9 cellular contexts compared by ENCODE assay signal in the genomic region with DNA sequence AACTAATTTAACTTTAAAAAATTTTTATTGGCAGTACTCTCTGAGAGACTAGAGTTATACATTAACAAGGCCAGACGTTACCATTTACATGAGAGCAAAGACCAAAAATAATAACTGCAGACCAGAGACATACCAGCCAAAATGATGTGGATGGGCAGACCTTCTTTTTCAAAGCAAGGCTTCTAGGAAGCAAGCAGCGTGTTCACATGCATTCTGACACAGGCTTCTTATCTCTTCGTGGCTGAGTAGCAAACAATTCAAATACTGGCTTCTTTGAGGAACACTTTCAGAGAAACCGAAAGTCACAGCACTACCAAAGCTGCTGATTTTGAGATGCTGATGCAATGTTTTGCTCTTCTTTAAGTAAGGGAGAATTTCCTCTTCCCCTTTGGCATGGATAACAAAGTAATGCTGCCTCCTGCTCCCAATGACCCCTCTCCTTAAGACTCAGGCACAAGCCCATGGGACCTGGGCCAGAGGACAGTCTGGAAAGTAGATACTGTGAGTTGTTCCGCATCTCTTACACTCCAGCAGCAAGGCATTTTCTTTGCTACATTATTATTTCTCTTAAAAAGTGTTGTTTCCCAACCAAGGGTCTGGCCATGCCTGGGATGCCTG.
A peak's percentile ranks its signal among the peaks of the same experiment; 100 is the strongest.
DNase-seq lines count a peak whose midpoint lies in the region; ATAC-seq, FAIRE-seq and TF ChIP-seq lines count a peak whose summit lies in the region.
"Had no signal": no experiment of that assay in that cellular context is flagged by ENCODE, and none has a peak within 500 bp of the region (broad histone marks: within the 10 kb centered on the region; RNA-seq: fewer than 3 reads in every experiment).

No MANE protein-coding gene starts in this region.

- peak overlapping the region in 3 of 10 donors; percentile 44 to 52 (median 52) for H3K4me3 Mint-ChIP-seq in naive thymus-derived CD4-positive, alpha-beta T cell
- no peak overlapping the region for H3K4me3 Mint-ChIP-seq in CD4-positive, alpha-beta T cell
- H3K4me3 Mint-ChIP-seq: immature natural killer cell had no signal

- WGBS in pancreas, 2 donors: 18 to 23% methylated on average over 5 of the region's 5 CpGs

- POLR2A ChIA-PET in naive thymus-derived CD4-positive, alpha-beta T cell (lab: Charles Lee): no interaction called here
- POLR2A ChIA-PET in CD4-positive, alpha-beta T cell (lab: Charles Lee): no interaction called here

- H3K27ac ChIP-seq in HL-60 (replicated peaks): no peak overlapping the region
- peak overlapping the region in 1 of 4 donors; percentile 9 for H3K27ac ChIP-seq in pancreas
- H3K27ac ChIP-seq in naive thymus-derived CD4-positive, alpha-beta T cell (ENCODE audit: low read depth, low read length): no peak overlapping the region
- H3K27ac ChIP-seq in CD4-positive, alpha-beta T cell (ENCODE audit: low read depth, low read length): no peak overlapping the region

- H3K36me3 Mint-ChIP-seq in naive thymus-derived CD4-positive, alpha-beta T cell: no peaks in the 10 kb centered on the region
- no peaks in the 10 kb centered on the region for H3K36me3 Mint-ChIP-seq in CD4-positive, alpha-beta T cell (ENCODE audit: low read depth)
- H3K36me3 Mint-ChIP-seq: immature natural killer cell had no signal

- TF ChIP-seq CTCF in HL-60 (IDR thresholded peaks at IDR 0.05; ENCODE audit: insufficient read depth, low read length) (no peak), pancreas (IDR thresholded peaks at IDR 0.05) (no peak)
- TF ChIP-seq CTCF in CD4-positive, alpha-beta T cell (IDR thresholded peaks at IDR 0.05): no peak

- intact Hi-C loops in pancreas (cut with DNase I): no loop called here
- intact Hi-C loops in naive thymus-derived CD4-positive, alpha-beta T cell (cut with micrococcal nuclease): no loop called here
- intact Hi-C loops in CD4-positive, alpha-beta T cell (cut with DNase I, micrococcal nuclease): no loop called here

- FAIRE-seq in pancreas (lab: Jason Lieb, UNC): no peak

- CTCF ChIA-PET in naive thymus-derived CD4-positive, alpha-beta T cell (lab: Charles Lee): no interaction called here
- CTCF ChIA-PET in CD4-positive, alpha-beta T cell (lab: Charles Lee): no interaction called here

- no peaks in the 10 kb centered on the region for H3K9me3 Mint-ChIP-seq in naive thymus-derived CD4-positive, alpha-beta T cell
- H3K9me3 Mint-ChIP-seq in CD4-positive, alpha-beta T cell: no peaks in the 10 kb centered on the region
- H3K9me3 Mint-ChIP-seq: immature natural killer cell had no signal

- ATAC-seq in GM19025 (IDR thresholded peaks at IDR 0.05; ENCODE audit: low read depth, unreplicated experiment) (peak; percentile 90), pancreas (peak in 3 of 4 donors; percentile 20 to 56 (median 46))
- ATAC-seq in naive thymus-derived CD4-positive, alpha-beta T cell: no peak
- no peak for ATAC-seq in CD4-positive, alpha-beta T cell (ENCODE audit: poor library complexity)

- peak overlapping the region in 1 of 9 donors; percentile 83 for H3K27ac Mint-ChIP-seq in naive thymus-derived CD4-positive, alpha-beta T cell
- no peak overlapping the region for H3K27ac Mint-ChIP-seq in CD4-positive, alpha-beta T cell

- H3K9me3 ChIP-seq in pancreas: no peaks in the 10 kb centered on the region
- H3K9me3 ChIP-seq in naive thymus-derived CD4-positive, alpha-beta T cell (ENCODE audit: control insufficient read depth in 2 of 3, low read length in 3 of 3): no peaks in the 10 kb centered on the region
- H3K9me3 ChIP-seq in CD4-positive, alpha-beta T cell (ENCODE audit: control insufficient read depth, low read length): no peaks in the 10 kb centered on the region

- H3K27me3 Mint-ChIP-seq in naive thymus-derived CD4-positive, alpha-beta T cell: peaks cover 0 to 3% (median 0%) of the 10 kb centered on the region in 5 donors
- H3K27me3 Mint-ChIP-seq in CD4-positive, alpha-beta T cell: no peaks in the 10 kb centered on the region

- peak; percentile 21 to 32 for DNase-seq in HL-60 (ENCODE audit: low read depth in 1 of 2, low spot score in 1 of 2)
- peak; percentile 39 for DNase-seq in dermis blood vessel endothelial cell
- DNase-seq in pancreas: peak in 1 of 6 donors; percentile 5
- DNase-seq in retina: no peak
- DNase-seq in NCI-H146 treated with DMSO at 0.1 percent for 48 hours (lab: John Stamatoyannopoulos, UW; ENCODE audit: unreplicated experiment): no peak
- no peak for DNase-seq in naive thymus-derived CD4-positive, alpha-beta T cell
- no peak for DNase-seq in CD4-positive, alpha-beta T cell
- DNase-seq: immature natural killer cell had no signal

- no peaks in the 10 kb centered on the region for H3K27me3 ChIP-seq in HL-60 (ENCODE audit: insufficient read depth, poor library complexity, severe bottlenecking)
- no peaks in the 10 kb centered on the region for H3K27me3 ChIP-seq in pancreas
- H3K27me3 ChIP-seq in naive thymus-derived CD4-positive, alpha-beta T cell (ENCODE audit: control insufficient read depth in 2 of 2, insufficient read depth in 2 of 2, low read length in 2 of 2): no peaks in the 10 kb centered on the region
- H3K27me3 ChIP-seq in CD4-positive, alpha-beta T cell (ENCODE audit: control insufficient read depth, insufficient read depth, low read length): no peaks in the 10 kb centered on the region

- H3K36me3 ChIP-seq in pancreas: no peaks in the 10 kb centered on the region
- no peaks in the 10 kb centered on the region for H3K36me3 ChIP-seq in naive thymus-derived CD4-positive, alpha-beta T cell (ENCODE audit: control insufficient read depth in 2 of 3, insufficient read depth in 3 of 3, low read length in 3 of 3)

- no peak overlapping the region for H3K4me3 ChIP-seq in HL-60 (replicated peaks; ENCODE audit: insufficient read depth, low read length)
- no peak overlapping the region for H3K4me3 ChIP-seq in pancreas
- H3K4me3 ChIP-seq in naive thymus-derived CD4-positive, alpha-beta T cell (ENCODE audit: low read length): no peak overlapping the region

- H3K4me1 ChIP-seq in pancreas: no peaks in the 10 kb centered on the region
- H3K4me1 ChIP-seq in naive thymus-derived CD4-positive, alpha-beta T cell (ENCODE audit: control insufficient read depth in 2 of 2, insufficient read depth in 2 of 2, low read length in 2 of 2): no peaks in the 10 kb centered on the region

- H3K4me1 Mint-ChIP-seq in naive thymus-derived CD4-positive, alpha-beta T cell: peaks cover 0 to 11% (median 5%) of the 10 kb centered on the region in 7 donors
- H3K4me1 Mint-ChIP-seq in CD4-positive, alpha-beta T cell (ENCODE audit: low read depth): no peaks in the 10 kb centered on the region
- H3K4me1 Mint-ChIP-seq: immature natural killer cell had no signal

Comparison
In these comparisons a context has a peak if more than half of its experiments do, and no peak if none do; other contexts are left out.
1. ATAC-seq: peak in GM19025 (single experiment) and pancreas (3 of 4); none in naive thymus-derived CD4-positive, alpha-beta T cell (single experiment) and CD4-positive, alpha-beta T cell (single experiment).
2. DNase-seq: peak in HL-60 (2 of 2) and dermis blood vessel endothelial cell (single experiment); none in retina (single experiment), NCI-H146 treated with DMSO at 0.1 percent for 48 hours (single experiment), naive thymus-derived CD4-positive, alpha-beta T cell (0 of 9) and CD4-positive, alpha-beta T cell (0 of 10).